ENCODE assay signal across 8 cellular contexts in genomic region chr19:13841339-13842293, GRCh38. TPM values are rescaled to one million over a fixed set of nuclear protein-coding genes. Genes with fewer than 3 reads are reported as not detected.
DNase-seq lines count a peak whose midpoint lies in the region; ATAC-seq and TF ChIP-seq lines count a peak whose summit lies in the region.

No MANE protein-coding gene starts in this region.

- peaks cover 0 to 1% of the 10 kb centered on the region in 2 experiments; a peak in 1 of 3 replicates for H3K36me3 ChIP-seq in HEK293 (ENCODE audit: control insufficient read depth in 2 of 2, insufficient read depth in 1 of 2, low read length in 2 of 2)
- H3K36me3 ChIP-seq in endodermal cell (ENCODE audit: control insufficient read depth, insufficient read depth, low read length) = no peaks in the 10 kb centered on the region
- no peaks in the 10 kb centered on the region for H3K36me3 ChIP-seq in mucosa of stomach (ENCODE audit: control insufficient read depth, insufficient read depth, low read length)

- H3K4me1 Mint-ChIP-seq in endodermal cell = peaks cover 13% of the 10 kb centered on the region

- DNase-seq in T-helper 9 cell (peak; percentile 42), endodermal cell (peak; percentile 63), NCI-H2171 (lab: John Stamatoyannopoulos, UW) (no peak), OCI-M2 (lab: John Stamatoyannopoulos, UW; ENCODE audit: unreplicated experiment) (no peak), NCI-H2029 (lab: John Stamatoyannopoulos, UW) (no peak)

- peak overlapping the region; percentile 80 for H3K9ac ChIP-seq in endodermal cell (ENCODE audit: extremely low read depth, low read length, poor library complexity, severe bottlenecking)
- H3K9ac ChIP-seq in mucosa of stomach (ENCODE audit: low read length) = peak overlapping the region; percentile 99

- peak overlapping the region; percentile 68 for H3K27ac Mint-ChIP-seq in endodermal cell

- ATAC-seq in GM21737 (IDR thresholded peaks at IDR 0.05; ENCODE audit: unreplicated experiment) = no peak

- H3K36me3 Mint-ChIP-seq in endodermal cell (ENCODE audit: low read depth) = no peaks in the 10 kb centered on the region

- H3K4me1 ChIP-seq in HEK293 (ENCODE audit: control insufficient read depth, insufficient read depth, low read length) (peaks cover 18% of the 10 kb centered on the region), endodermal cell (ENCODE audit: control insufficient read depth, insufficient read depth, low read length) (peaks cover 13% of the 10 kb centered on the region), mucosa of stomach (ENCODE audit: control insufficient read depth, insufficient read depth, low read length) (peaks cover 72% of the 10 kb centered on the region)

- POLR2A ChIA-PET in HEK293 (lab: Yijun Ruan, JAX) = interaction anchor here (0.6 to 3.0 kb wide), 4 partner anchors 11 to 100 kb away, joined by 3 to 21 read pairs (median 4); no protein-coding TSS in a partner anchor

- no peaks in the 10 kb centered on the region for H3K27me3 Mint-ChIP-seq in endodermal cell (ENCODE audit: insufficient read depth)

- H3K27ac ChIP-seq in HEK293 (ENCODE audit: extremely low read depth, low read depth, low read length) (no peak overlapping the region; the same call in 1 of the 2 replicates), endodermal cell (ENCODE audit: low read depth, low read length) (no peak overlapping the region)

- 64 to 92% methylated on average over 7 to 21 of the region's 24 CpGs for WGBS in endodermal cell (ENCODE audit: insufficient coverage in 1 of 2, insufficient read length in 1 of 2), 2 experiments

- CTCF ChIA-PET in HEK293 (lab: Yijun Ruan, JAX) = interaction anchor here (0.6 to 1.4 kb wide), 5 partner anchors 10 to 784 kb away, joined by 3 to 6 read pairs (median 4); no protein-coding TSS in a partner anchor

- peak overlapping the region; percentile 78 for H3K4me3 ChIP-seq in HEK293 (ENCODE audit: low read depth, low read length)
- peak overlapping the region; percentile 82 for H3K4me3 ChIP-seq in endodermal cell (ENCODE audit: low read length)
- peak overlapping the region; percentile 51 for H3K4me3 ChIP-seq in mucosa of stomach (ENCODE audit: low read length)

- peak overlapping the region; percentile 76 for H3K4me3 Mint-ChIP-seq in endodermal cell

- no peaks in the 10 kb centered on the region for H3K9me3 ChIP-seq in HEK293 (ENCODE audit: control insufficient read depth, insufficient read depth, low read depth, low read length)
- H3K9me3 ChIP-seq in endodermal cell (ENCODE audit: control insufficient read depth, low read length) = no peaks in the 10 kb centered on the region
- no peaks in the 10 kb centered on the region for H3K9me3 ChIP-seq in mucosa of stomach (ENCODE audit: control insufficient read depth, low read length)

- no peak for TF ChIP-seq CTCF in HEK293 (tag by site-specific recombination; IDR thresholded peaks at IDR 0.05)
- no peak for TF ChIP-seq CTCF in endodermal cell (conservative IDR thresholded peaks at IDR 0.05)

- no peaks in the 10 kb centered on the region for H3K9me3 Mint-ChIP-seq in endodermal cell

- H3K27me3 ChIP-seq in endodermal cell (ENCODE audit: control insufficient read depth, insufficient read depth, low read length, poor library complexity, severe bottlenecking) = no peaks in the 10 kb centered on the region
- H3K27me3 ChIP-seq in mucosa of stomach (ENCODE audit: control insufficient read depth, insufficient read depth, low read length) = no peaks in the 10 kb centered on the region

TF ChIP-seq in HEK293, 187 proteins besides CTCF, POLR2A, EP300 and RAD21 (continues in another document):
- TF ChIP-seq ZNF701 (tag by site-specific recombination; IDR thresholded peaks at IDR 0.05) (no peak), ZNF121 (tag by site-specific recombination; IDR thresholded peaks at IDR 0.05) (no peak), HIC1 (tag by site-specific recombination; IDR thresholded peaks at IDR 0.05) (0 out of 2 replicates have a peak, but pooled peaks have one; percentile 43), ZNF202 (tag by site-specific recombination; IDR thresholded peaks at IDR 0.05; ENCODE audit: borderline replicate concordance) (no peak), MEIS1 (CRISPR knock-in tag; IDR thresholded peaks at IDR 0.05; ENCODE audit: borderline replicate concordance) (no peak), OSR2 (tag by site-specific recombination; IDR thresholded peaks at IDR 0.05) (no peak), ZBTB11 (tag by site-specific recombination; conservative IDR thresholded peaks at IDR 0.05; ENCODE audit: low read depth) (no peak), ZNF521 (tag by site-specific recombination; IDR thresholded peaks at IDR 0.05) (no peak), ZNF133 (tag by site-specific recombination; IDR thresholded peaks at IDR 0.05) (no peak), KLF8 (tag by site-specific recombination; IDR thresholded peaks at IDR 0.05) (0 out of 2 replicates have a peak, but pooled peaks have one; percentile 40), ZNF600 (tag by site-specific recombination; IDR thresholded peaks at IDR 0.05) (no peak), ZNF549 (tag by site-specific recombination; IDR thresholded peaks at IDR 0.05) (no peak), ZNF449 (tag by site-specific recombination; IDR thresholded peaks at IDR 0.05) (peak; percentile 71), ZNF777 (tag by site-specific recombination; IDR thresholded peaks at IDR 0.05; ENCODE audit: borderline replicate concordance) (no peak), BCL6B (tag by site-specific recombination; IDR thresholded peaks at IDR 0.05) (no peak), HOXA7 (CRISPR knock-in tag; IDR thresholded peaks at IDR 0.05; ENCODE audit: borderline replicate concordance) (no peak)

RNA-seq across cellular contexts. Expression of gene NANOS3, which starts 35.3 kb away (rescaled TPM):
- total RNA-seq in endodermal cell = under 1 TPM in 1 of 2 donors, not detected in 1; 0.64 TPM
- 2.6 TPM for polyA plus RNA-seq in endodermal cell (2013, experiment 1 of 2)
- polyA plus RNA-seq in endodermal cell (2013, experiment 2 of 2) = 2.0 TPM

RNA-seq across cellular contexts. Expression of gene ZSWIM4, which starts 46.4 kb away (rescaled TPM):
- total RNA-seq in endodermal cell = 10 to 100 TPM; 30.0 to 41.9 TPM
- polyA plus RNA-seq in endodermal cell (2013, experiment 1 of 2) = 22.9 TPM
- polyA plus RNA-seq in endodermal cell (2013, experiment 2 of 2) = 20.7 TPM

Comparison
In these comparisons a context has a peak if more than half of its experiments do, and no peak if none do; other contexts are left out.
1. DNase-seq: peak in T-helper 9 cell (single experiment) and endodermal cell (single experiment); none in NCI-H2171 (single experiment), OCI-M2 (single experiment) and NCI-H2029 (single experiment).
2. Peak in every context shown above with its lines, with median percentiles within 50 percentile points of each other: H3K4me3 ChIP-seq.